ENCODE assay signal across 8 cellular contexts in the genomic region with DNA sequence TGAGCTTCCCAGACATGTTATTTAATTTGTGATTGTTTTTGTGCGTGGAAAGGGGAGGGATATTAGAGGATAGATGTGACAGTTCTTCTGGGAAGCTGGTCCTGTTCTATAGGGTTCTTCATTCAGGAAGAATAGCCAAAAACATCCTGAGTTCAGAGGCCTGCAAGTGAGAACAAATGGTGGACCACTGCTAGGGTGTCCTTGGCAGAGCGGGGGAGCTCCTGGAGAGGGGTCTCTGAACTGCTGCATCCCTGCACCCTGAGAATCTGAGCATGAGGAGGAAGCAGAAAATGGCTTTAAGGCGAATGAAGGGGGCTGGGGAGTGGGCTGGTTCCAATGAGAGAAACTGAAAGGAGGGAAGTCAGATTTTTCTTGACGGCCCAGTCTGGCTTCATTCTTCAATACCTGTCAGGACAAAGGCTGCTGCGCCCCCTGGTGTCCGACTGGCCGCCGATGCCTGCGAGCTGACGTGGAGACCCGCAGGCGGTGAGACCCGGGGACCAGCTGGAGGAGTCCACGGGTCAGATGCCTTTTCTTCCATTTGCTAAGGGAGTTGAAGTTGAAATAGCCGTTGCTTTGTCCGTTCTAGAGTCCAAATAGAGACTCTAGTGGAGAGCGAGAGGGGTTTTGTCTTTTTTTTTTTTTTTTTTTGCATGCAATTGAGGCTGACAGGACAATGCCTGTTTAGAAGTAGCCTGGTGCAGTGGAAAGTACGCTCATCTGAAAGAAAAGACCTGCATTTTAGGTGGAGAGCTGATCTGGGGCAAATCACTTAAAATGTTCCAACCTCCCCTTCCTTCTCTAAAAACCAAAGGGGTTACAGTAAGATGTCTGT. TPM values are rescaled to one million over a fixed set of nuclear protein-coding genes. Genes with fewer than 3 reads are reported as not detected.
DNase-seq lines count a peak whose midpoint lies in the region; ATAC-seq and TF ChIP-seq lines count a peak whose summit lies in the region.

No MANE protein-coding gene starts in this region.

- CTCF ChIA-PET in mammary epithelial cell (lab: Charles Lee; ENCODE audit: low non-redundant PET), result interaction anchor here (0.7 kb wide), 2 partner anchors 132 to 256 kb away, joined by 4 to 8 read pairs; no protein-coding TSS in a partner anchor

- H3K4me2 ChIP-seq in mammary epithelial cell (ENCODE audit: insufficient read depth, low read depth, low read length), result peak overlapping the region; percentile 70

- no peaks in the 10 kb centered on the region for H3K9me3 ChIP-seq in mammary epithelial cell (replicated peaks; ENCODE audit: insufficient read depth, low read length)

- dilution Hi-C loops in mammary epithelial cell (cut with HindIII; ENCODE audit: low sequenced_read_pairs), result no loop called here

- peak overlapping the region; percentile 77 for H2AFZ ChIP-seq in ACC112 (ENCODE audit: low read length, unreplicated experiment)
- H2AFZ ChIP-seq in mammary epithelial cell (ENCODE audit: low read depth, low read length), result peak overlapping the region; percentile 72

- DNase-seq in NCI-H2107 treated with DMSO at 0.1 percent for 48 hours (lab: John Stamatoyannopoulos, UW; ENCODE audit: unreplicated experiment) (peak; percentile 69), mammary epithelial cell (peak; percentile 61), kidney glomerular epithelial cell (lab: John Stamatoyannopoulos, UW) (peak; percentile 61)
- DNase-seq in stimulated activated CD4-positive, alpha-beta T cell treated with anti-CD3 and anti-CD28 coated beads, Interleukin-1b, Interleukin-23, amount 100 ng/mL, for 4 hours (ENCODE audit: low read depth in 2 of 2), result peak; percentile 45 to 73

- peaks cover 30% of the 10 kb centered on the region for H3K4me1 ChIP-seq in ACC112 (ENCODE audit: control insufficient read depth, insufficient read depth, low read length, unreplicated experiment)
- peaks cover 41% of the 10 kb centered on the region for H3K4me1 ChIP-seq in mammary epithelial cell (ENCODE audit: insufficient read depth, low read length)

- no peaks in the 10 kb centered on the region for H3K36me3 ChIP-seq in ACC112 (ENCODE audit: insufficient read depth, low read length)
- no peaks in the 10 kb centered on the region for H3K36me3 ChIP-seq in mammary epithelial cell (ENCODE audit: insufficient read depth, low read length)

- peak; percentile 93 for ATAC-seq in GM18520 (IDR thresholded peaks at IDR 0.05; ENCODE audit: unreplicated experiment)
- peak; percentile 91 for ATAC-seq in HG03039 (IDR thresholded peaks at IDR 0.05; ENCODE audit: unreplicated experiment)

- H3K9ac ChIP-seq in mammary epithelial cell (ENCODE audit: insufficient read depth, low read length), result no peak overlapping the region

- 16% methylated on average over 14 of the region's 18 CpGs for WGBS in mammary epithelial cell (ENCODE audit: low coverage, missing lambda C conversion rate)

- peak; percentile 89 for TF ChIP-seq CTCF in WI38 (IDR thresholded peaks at IDR 0.05; ENCODE audit: low read depth, low read length)
- TF ChIP-seq CTCF in mammary epithelial cell (conservative IDR thresholded peaks at IDR 0.05 in 1 of 2, IDR thresholded peaks at IDR 0.05 in 1 of 2; ENCODE audit: extremely low read depth in 1 of 2, insufficient read depth in 1 of 2, low read depth in 1 of 2, low read length in 2 of 2), result peak; percentile 78 to 95

- H3K27me3 ChIP-seq in ACC112 (ENCODE audit: insufficient read depth, low read length) (peaks cover 7% of the 10 kb centered on the region; the same call in 1 of the 2 replicates), mammary epithelial cell (ENCODE audit: insufficient read depth, low read length) (no peaks in the 10 kb centered on the region)

- no TSS peak for BruUV-seq in mammary epithelial cell (replicated peaks; lab: Mats Ljungman, UMichigan)

- peaks cover 5% of the 10 kb centered on the region for H3K79me2 ChIP-seq in ACC112 (ENCODE audit: control insufficient read depth, insufficient read depth, low read length, unreplicated experiment)
- H3K79me2 ChIP-seq in mammary epithelial cell (ENCODE audit: insufficient read depth, low read length), result no peaks in the 10 kb centered on the region

- H4K20me1 ChIP-seq in mammary epithelial cell (ENCODE audit: insufficient read depth, low read length), result no peaks in the 10 kb centered on the region

- in situ Hi-C loops in mammary epithelial cell (cut with MboI; ENCODE audit: low sequenced_read_pairs in 2 of 2), result loop anchor here (10.0 kb wide), 2 partner anchors 919 to 929 kb away; no protein-coding TSS in a partner anchor

- intact Hi-C loops in mammary epithelial cell (cut with micrococcal nuclease), result loop anchor here (1.0 to 5.0 kb wide), 8 partner anchors 47 to 1319 kb away; no protein-coding TSS in a partner anchor

- H3K4me3 ChIP-seq in ACC112 (ENCODE audit: low read depth, low read length), result peak overlapping the region; percentile 52
- H3K4me3 ChIP-seq in WI38 (ENCODE audit: low read depth, low read length), result no peak overlapping the region
- H3K4me3 ChIP-seq in mammary epithelial cell (replicated peaks in 1 of 3; ENCODE audit: insufficient read depth in 1 of 3, low read depth in 2 of 3, low read length in 3 of 3), result peak overlapping the region in 2 of 3 experiments; percentile 17 to 31

- H3K27ac ChIP-seq in ACC112 (ENCODE audit: low read depth, low read length) (no peak overlapping the region), mammary epithelial cell (ENCODE audit: insufficient read depth, low read depth, low read length) (no peak overlapping the region)

RNA-seq across cellular contexts. Expression of a gene that starts 39.5 kb away (rescaled TPM):
- 10 to 100 TPM; 64.3 to 96.9 TPM for total RNA-seq in mammary epithelial cell
- polyA plus RNA-seq in mammary epithelial cell, result 37.4 TPM
- 360 TPM for polyA minus RNA-seq in mammary epithelial cell
